In the genomic region with DNA sequence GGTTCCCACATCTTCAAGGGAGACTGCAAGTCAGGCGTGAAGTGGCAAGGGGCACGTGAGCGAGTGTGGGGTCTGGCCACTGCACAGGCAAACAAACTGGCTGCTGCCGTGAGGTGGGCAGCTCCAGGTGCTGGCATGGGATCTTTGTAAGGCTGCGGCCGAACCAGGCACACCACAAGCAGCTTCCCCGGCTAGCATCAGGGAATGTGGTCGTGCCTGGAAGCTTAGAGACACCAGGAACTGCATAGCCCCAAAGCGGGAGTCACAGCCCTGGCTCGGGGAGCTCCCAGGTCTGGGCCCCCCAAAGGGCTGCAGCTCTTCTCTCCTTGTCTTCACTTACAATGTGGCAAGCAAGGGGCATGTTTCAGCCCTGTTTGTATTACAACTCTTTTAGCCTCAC, we compare ENCODE assay signal across 32 cellular contexts.
"Had no signal": no experiment of that assay in that cellular context is flagged by ENCODE, and none has a peak within 500 bp of the region (broad histone marks: within the 10 kb centered on the region; RNA-seq: fewer than 3 reads in every experiment).

No MANE protein-coding gene starts in this region.

- H3K36me3 Mint-ChIP-seq: activated naive CD4-positive, alpha-beta T cell treated with anti-CD3 and anti-CD28 coated beads, Interleukin-2, amount 50 U/mL, for 24 hours; activated naive CD8-positive, alpha-beta T cell treated with anti-CD3 and anti-CD28 coated beads, Interleukin-2, amount 10 ng/mL, durations not matched to agents 7 days and 5 days had no signal

- H3K27ac ChIP-seq: ascending aorta, Peyer's patch, SJCRH30, SK-N-MC had no signal

- ATAC-seq: activated CD8-positive, alpha-beta T cell treated with anti-CD3 and anti-CD28 coated beads, Interleukin-2, amount 10 ng/mL, durations not matched to agents 7 days and 5 days; K562; PC-3 had no signal

- FAIRE-seq: K562, TTC549 had no signal

- H3K36me3 ChIP-seq: Peyer's patch, SJCRH30 had no signal

- H3K4me1 Mint-ChIP-seq: activated CD4-positive, alpha-beta T cell treated with anti-CD3 and anti-CD28 coated beads, Interleukin-2, amount 10 ng/mL, durations not matched to agents 24 days and 14 days; activated naive CD4-positive, alpha-beta T cell treated with anti-CD3 and anti-CD28 coated beads, Interleukin-2, amount 50 U/mL, for 24 hours; activated naive CD8-positive, alpha-beta T cell treated with anti-CD3 and anti-CD28 coated beads, Interleukin-2, amount 10 ng/mL, durations not matched to agents 7 days and 5 days had no signal

- H3K27me3 Mint-ChIP-seq: activated CD4-positive, alpha-beta T cell treated with anti-CD3 and anti-CD28 coated beads, Interleukin-2, amount 10 ng/mL, durations not matched to agents 24 days and 14 days; activated naive CD4-positive, alpha-beta T cell treated with anti-CD3 and anti-CD28 coated beads, Interleukin-2, amount 50 U/mL, for 24 hours; activated naive CD8-positive, alpha-beta T cell treated with anti-CD3 and anti-CD28 coated beads, Interleukin-2, amount 10 ng/mL, durations not matched to agents 7 days and 5 days; activated T-cell treated with anti-CD3 and anti-CD28 coated beads, Interleukin-2, amount 50 U/mL, for 24 hours had no signal

- DNase-seq: activated CD4-positive, alpha-beta T cell treated with anti-CD3 and anti-CD28 coated beads, Interleukin-2, amount 10 ng/mL, durations not matched to agents 24 days and 14 days; activated CD4-positive, alpha-beta T cell treated with anti-CD3 and anti-CD28 coated beads, Interleukin-2, amount 50 U/mL, for 4 hours; activated CD8-positive, alpha-beta T cell treated with anti-CD3 and anti-CD28 coated beads, Interleukin-2, amount 10 ng/mL, durations not matched to agents 7 days and 5 days; activated gamma-delta T cell; activated naive CD4-positive, alpha-beta T cell treated with Interleukin-2 at 50 U/mL for 16 hours; activated naive CD8-positive, alpha-beta T cell treated with anti-CD3 and anti-CD28 coated beads, Interleukin-2, amount 10 ng/mL, durations not matched to agents 7 days and 5 days; activated T-cell treated with anti-CD3 and anti-CD28 coated beads, Interleukin-2, amount 50 U/mL, for 24 hours; amygdala; IMR-90; NCI-H1092 treated with DMSO at 0.1 percent for 48 hours; NCI-H1417; NCI-H146; NCI-H187; NCI-H2029 treated with DMSO at 0.1 percent for 48 hours; NCI-H2107; NCI-H2171; NCI-H446; NCI-H510A treated with DMSO at 0.1 percent for 48 hours; NCI-H69; NK-92 treated with Interleukin-12 subunit alpha and Interleukin-12 subunit beta, amount 100 ng/mL, for 24 hours; PC-3; RPMI8226; SHP77; SJCRH30 had no signal

- H3K9me3 Mint-ChIP-seq: activated CD4-positive, alpha-beta T cell treated with anti-CD3 and anti-CD28 coated beads, Interleukin-2, amount 10 ng/mL, durations not matched to agents 24 days and 14 days; activated naive CD4-positive, alpha-beta T cell treated with anti-CD3 and anti-CD28 coated beads, Interleukin-2, amount 50 U/mL, for 24 hours; activated naive CD8-positive, alpha-beta T cell treated with anti-CD3 and anti-CD28 coated beads, Interleukin-2, amount 10 ng/mL, durations not matched to agents 7 days and 5 days; activated T-helper 2 cell treated with anti-CD3 and anti-CD28 coated beads, Interferon-gamma antibody, Interleukin-2, Interleukin-4, amounts not matched to agents 10 μg/mL and 5 μg/mL and 100 μg/mL, durations not matched to agents 14 hours and 24 hours and 36 hours had no signal

- H3K9me3 ChIP-seq: ascending aorta, Peyer's patch, SJCRH30 had no signal

- H3K27ac Mint-ChIP-seq: activated CD4-positive, alpha-beta T cell treated with anti-CD3 and anti-CD28 coated beads, Interleukin-2, amount 10 ng/mL, durations not matched to agents 24 days and 14 days; activated CD8-positive, alpha-beta T cell treated with anti-CD3 and anti-CD28 coated beads, Interleukin-2, amount 10 ng/mL, durations not matched to agents 7 days and 5 days; activated naive CD4-positive, alpha-beta T cell treated with anti-CD3 and anti-CD28 coated beads, Interleukin-2, amount 50 U/mL, for 24 hours; activated naive CD8-positive, alpha-beta T cell treated with anti-CD3 and anti-CD28 coated beads, Interleukin-2, amount 10 ng/mL, durations not matched to agents 7 days and 5 days; activated T-cell treated with anti-CD3 and anti-CD28 coated beads, Interleukin-2, amount 50 U/mL, for 24 hours; activated T-helper 2 cell treated with anti-CD3 and anti-CD28 coated beads, Interferon-gamma antibody, Interleukin-2, Interleukin-4, amounts not matched to agents 10 μg/mL and 5 μg/mL and 100 μg/mL, durations not matched to agents 14 hours and 24 hours and 36 hours; T-helper 2 cell treated with Interferon-gamma antibody and Interleukin-4, amounts not matched to agents 5 μg/mL and 100 μg/mL, for 36 hours had no signal

- H3K27me3 ChIP-seq: ascending aorta, Peyer's patch, SJCRH30 had no signal

- H3K4me3 ChIP-seq: ascending aorta, K562, Peyer's patch, SJCRH30, SK-N-MC had no signal

- H3K4me1 ChIP-seq: ascending aorta, Peyer's patch, SJCRH30 had no signal

- H3K4me3 Mint-ChIP-seq: activated CD4-positive, alpha-beta T cell treated with anti-CD3 and anti-CD28 coated beads, Interleukin-2, amount 10 ng/mL, durations not matched to agents 24 days and 14 days; activated CD8-positive, alpha-beta T cell treated with anti-CD3 and anti-CD28 coated beads, Interleukin-2, amount 10 ng/mL, durations not matched to agents 7 days and 5 days; activated naive CD4-positive, alpha-beta T cell treated with anti-CD3 and anti-CD28 coated beads, Interleukin-2, amount 50 U/mL, for 24 hours; activated naive CD8-positive, alpha-beta T cell treated with anti-CD3 and anti-CD28 coated beads, Interleukin-2, amount 10 ng/mL, durations not matched to agents 7 days and 5 days; activated T-cell treated with anti-CD3 and anti-CD28 coated beads, Interleukin-2, amount 50 U/mL, for 24 hours; T-helper 2 cell treated with Interferon-gamma antibody and Interleukin-4, amounts not matched to agents 5 μg/mL and 100 μg/mL, for 36 hours had no signal
